ENCODE assay signal across 8 cellular contexts in genomic region chr7:32891800-32892520, GRCh38. TPM values are rescaled to one million over a fixed set of nuclear protein-coding genes. Genes with fewer than 3 reads are reported as not detected.
DNase-seq lines count a peak whose midpoint lies in the region; ATAC-seq and TF ChIP-seq lines count a peak whose summit lies in the region.

No MANE protein-coding gene starts in this region.

- TF ChIP-seq CTCF in GM10248 (IDR thresholded peaks at IDR 0.05; ENCODE audit: control extremely low read depth, extremely low read depth, low read depth, missing control alignments), result no peak
- no peak for TF ChIP-seq CTCF in SK-N-SH (IDR thresholded peaks at IDR 0.05)
- no peak for TF ChIP-seq CTCF in ovary (IDR thresholded peaks at IDR 0.05)
- TF ChIP-seq CTCF in thyroid gland (IDR thresholded peaks at IDR 0.05), result no peak

- H3K27ac ChIP-seq in SK-N-SH (ENCODE audit: low read depth in 2 of 2, low read length in 1 of 2) (peak overlapping the region; percentile 98 to 99), ovary (peak overlapping the region; percentile 97 to 99), thyroid gland (peak overlapping the region; percentile 91 to 100 (median 96))

- peaks cover 26 to 30% of the 10 kb centered on the region in 2 experiments; a peak in 3 of 4 replicates for H3K4me1 ChIP-seq in SK-N-SH (ENCODE audit: control insufficient read depth in 1 of 2, insufficient read depth in 2 of 2, low read depth in 1 of 2, low read length in 1 of 2)
- peaks cover 6% of the 10 kb centered on the region for H3K4me1 ChIP-seq in ovary (ENCODE audit: insufficient read depth)
- H3K4me1 ChIP-seq in thyroid gland, result peaks cover 24 to 35% of the 10 kb centered on the region in 2 donors

- H3K4me2 ChIP-seq in SK-N-SH, result peak overlapping the region; percentile 88

- intact Hi-C loops in head of caudate nucleus (cut with DNase I) (loop anchor here (2.0 to 5.0 kb wide), 2 partner anchors 50 to 171 kb away; partner anchors contain the start of gene NT5C3A), ovary (cut with DNase I) (loop anchor here in 1 of 4 donors (5.0 kb wide), 1 partner anchor 50 kb away; no protein-coding TSS in a partner anchor), thyroid gland (cut with DNase I) (no loop called here)

- WGBS in SK-N-SH (ENCODE audit: low lambda C conversion rate), result under 1% methylated on average over 49 of the region's 85 CpGs
- WGBS in ovary, 3 donors, result 0 to 1% (median 1%) methylated on average over 49 to 83 of the region's 85 CpGs
- WGBS in thyroid gland, 2 donors, result 1% methylated on average over 30 to 36 of the region's 85 CpGs

- peaks cover 53% of the 10 kb centered on the region for H3K4me1 Mint-ChIP-seq in activated naive CD8-positive, alpha-beta T cell (ENCODE audit: low read depth)

- CTCF ChIA-PET in GM10248 (lab: Yijun Ruan, JAX) (interaction anchor here (1.2 to 3.8 kb wide), 3 partner anchors 9 to 45 kb away, joined by 6 to 24 read pairs (median 6); no protein-coding TSS in a partner anchor), SK-N-SH (lab: Yijun Ruan, JAX) (interaction anchor here (0.6 to 6.1 kb wide), 8 partner anchors 10 to 218 kb away, joined by 3 to 37 read pairs (median 10); no protein-coding TSS in a partner anchor)

- ATAC-seq in HG02610 (IDR thresholded peaks at IDR 0.05; ENCODE audit: unreplicated experiment), result peak; percentile 62

- DNase-seq in GM10248 (ENCODE audit: extremely low spot score) (peak; percentile 91), NCI-H1092 (lab: John Stamatoyannopoulos, UW) (peak; percentile 98), SK-N-SH (peak; percentile 96), head of caudate nucleus (peak; percentile 91 to 99 (median 96)), ovary (peak; percentile 96 to 98 (median 97)), thyroid gland (peak; percentile 98 to 99)

- peaks cover 40% of the 10 kb centered on the region for H3K79me2 ChIP-seq in SK-N-SH (ENCODE audit: insufficient read depth)

- TF ChIP-seq POLR2A in ovary (IDR thresholded peaks at IDR 0.05), result peak; percentile 58
- peak in 1 of 2 donors; percentile 88 for TF ChIP-seq POLR2A in thyroid gland (IDR thresholded peaks at IDR 0.05)

- H3K36me3 ChIP-seq in SK-N-SH (replicated peaks in 1 of 2; ENCODE audit: control insufficient read depth in 1 of 2, insufficient read depth in 2 of 2, low read length in 1 of 2) (peaks cover 0 to 8% of the 10 kb centered on the region in 2 experiments), ovary (no peaks in the 10 kb centered on the region), thyroid gland (no peaks in the 10 kb centered on the region)

- H3K9me2 ChIP-seq in SK-N-SH, result no peaks in the 10 kb centered on the region

- H3K36me3 Mint-ChIP-seq in activated naive CD8-positive, alpha-beta T cell, result peaks cover under 1% of the 10 kb centered on the region

- H3K9ac ChIP-seq in SK-N-SH, result peak overlapping the region; percentile 94

- no peaks in the 10 kb centered on the region for H3K27me3 Mint-ChIP-seq in activated naive CD8-positive, alpha-beta T cell

- TF ChIP-seq EP300 in SK-N-SH (IDR thresholded peaks at IDR 0.05; ENCODE audit: borderline replicate concordance in 1 of 2, low read depth in 1 of 2, low read length in 1 of 2) (peak; percentile 45 to 47; a peak in 2 of 4 replicates), ovary (IDR thresholded peaks at IDR 0.05) (peak; percentile 11)

- H3K27me3 ChIP-seq in SK-N-SH (ENCODE audit: insufficient read depth) (no peaks in the 10 kb centered on the region), ovary (no peaks in the 10 kb centered on the region), thyroid gland (no peaks in the 10 kb centered on the region)

- POLR2A ChIA-PET in GM10248 (lab: Yijun Ruan, JAX) (no interaction called here), SK-N-SH (lab: Yijun Ruan, JAX) (interaction anchor here (1.0 to 2.9 kb wide), 6 partner anchors 9 to 1012 kb away, joined by 3 to 18 read pairs (median 7); partner anchors contain the start of genes FKBP9 and NT5C3A)

- peak overlapping the region; percentile 78 to 86 for H3K4me3 ChIP-seq in SK-N-SH (ENCODE audit: low read depth in 2 of 2, low read length in 1 of 2)
- peak overlapping the region; percentile 87 for H3K4me3 ChIP-seq in ovary
- peak overlapping the region; percentile 1 to 92 (median 83) for H3K4me3 ChIP-seq in thyroid gland (replicated peaks in 1 of 3)

- TF ChIP-seq RAD21 in SK-N-SH (IDR thresholded peaks at IDR 0.05; ENCODE audit: low read length), result no peak

- peak overlapping the region; percentile 94 for H3K4me3 Mint-ChIP-seq in activated naive CD8-positive, alpha-beta T cell

- H3F3A ChIP-seq in SK-N-SH (replicated peaks; ENCODE audit: insufficient read depth), result peaks cover 37% of the 10 kb centered on the region

- H4K20me1 ChIP-seq in SK-N-SH (ENCODE audit: insufficient read depth), result peaks cover 34% of the 10 kb centered on the region

- H3K9me3 Mint-ChIP-seq in activated naive CD8-positive, alpha-beta T cell (ENCODE audit: low read depth), result no peaks in the 10 kb centered on the region

- peak overlapping the region; percentile 98 for H3K27ac Mint-ChIP-seq in activated naive CD8-positive, alpha-beta T cell

- H2AFZ ChIP-seq in SK-N-SH (ENCODE audit: low read depth), result peak overlapping the region; percentile 89

- H3K9me3 ChIP-seq in SK-N-SH (no peaks in the 10 kb centered on the region), ovary (no peaks in the 10 kb centered on the region), thyroid gland (no peaks in the 10 kb centered on the region)

TF ChIP-seq in SK-N-SH, 30 proteins besides CTCF, POLR2A, EP300 and RAD21 (continues in another document):
- TF ChIP-seq SIN3A (IDR thresholded peaks at IDR 0.05; ENCODE audit: borderline replicate concordance, low read depth, low read length), result peak; percentile 56; the same call in 1 of the 2 replicates
- peak; percentile 27; the same call in 1 of the 2 replicates for TF ChIP-seq USF1 (IDR thresholded peaks at IDR 0.05; ENCODE audit: borderline replicate concordance, low read depth)
- TF ChIP-seq FOXM1 (IDR thresholded peaks at IDR 0.05; ENCODE audit: low read depth), result no peak
- no peak for TF ChIP-seq EZH2phosphoT487 (IDR thresholded peaks at IDR 0.05; ENCODE audit: borderline replicate concordance, low read depth)
- TF ChIP-seq CHD2 (IDR thresholded peaks at IDR 0.05; ENCODE audit: low read length, partially characterized antibody), result peak; percentile 75
- peak; percentile 88 for TF ChIP-seq MAX (IDR thresholded peaks at IDR 0.05; ENCODE audit: low read depth)
- peak; percentile 49; the same call in 1 of the 2 replicates for TF ChIP-seq YY1 (IDR thresholded peaks at IDR 0.05; ENCODE audit: low read depth)
- no peak for TF ChIP-seq FOSL2 (IDR thresholded peaks at IDR 0.05; ENCODE audit: borderline replicate concordance, low read depth)
- TF ChIP-seq JUND (IDR thresholded peaks at IDR 0.05), result no peak
- TF ChIP-seq MEF2A (IDR thresholded peaks at IDR 0.05; ENCODE audit: borderline replicate concordance, low read depth), result no peak
- no peak for TF ChIP-seq RFX5 (IDR thresholded peaks at IDR 0.05; ENCODE audit: low read length)
- TF ChIP-seq TAF1 (IDR thresholded peaks at IDR 0.05; ENCODE audit: borderline replicate concordance, low read depth, low read length), result peak; percentile 82
- TF ChIP-seq TEAD4 (IDR thresholded peaks at IDR 0.05; ENCODE audit: borderline replicate concordance, insufficient read depth), result 0 out of 2 replicates have a peak, but pooled peaks have one; percentile 31
- 0 out of 2 replicates have a peak, but pooled peaks have one; percentile 16 for TF ChIP-seq NFIC (IDR thresholded peaks at IDR 0.05; ENCODE audit: borderline replicate concordance)
- no peak; the same call in 1 of the 2 replicates for TF ChIP-seq GATA2 (CRISPR knock-in tag; IDR thresholded peaks at IDR 0.05)
- TF ChIP-seq REST (IDR thresholded peaks at IDR 0.05; ENCODE audit: low read depth, low read length), result no peak
- TF ChIP-seq RCOR1 (IDR thresholded peaks at IDR 0.05; ENCODE audit: low read length), result peak; percentile 51
- TF ChIP-seq ELF1 (IDR thresholded peaks at IDR 0.05), result peak; percentile 67

RNA-seq across cellular contexts. Expression of gene KBTBD2, which starts 0.4 kb away (rescaled TPM):
- polyA plus RNA-seq in SK-N-SH (2012; rRNA removed) (23.6 and 28.3 TPM in 2 replicates), ovary (10 to 100 TPM; 18.5 to 30.8 TPM)
- 32.5 and 37.1 TPM in 2 replicates for polyA plus RNA-seq in SK-N-SH (2012; cell fraction: cytosol; rRNA removed)
- 18.4 and 43.0 TPM in 2 replicates for polyA plus RNA-seq in SK-N-SH (2012; cell fraction: nucleus; rRNA removed)
- total RNA-seq in ovary (10 to 100 TPM; 19.5 to 28.7 (median 23.6) TPM), thyroid gland (10 to 100 TPM; 35.1 to 49.8 (median 42.5) TPM)

Comparison
In these comparisons a context has a peak if more than half of its experiments do, and no peak if none do; other contexts are left out.
1. Peak in every context shown above with its lines: DNase-seq, ATAC-seq, H3K4me3 ChIP-seq and H3K27ac ChIP-seq.